ENCODE assay signal across 1 cellular context in the genomic region with DNA sequence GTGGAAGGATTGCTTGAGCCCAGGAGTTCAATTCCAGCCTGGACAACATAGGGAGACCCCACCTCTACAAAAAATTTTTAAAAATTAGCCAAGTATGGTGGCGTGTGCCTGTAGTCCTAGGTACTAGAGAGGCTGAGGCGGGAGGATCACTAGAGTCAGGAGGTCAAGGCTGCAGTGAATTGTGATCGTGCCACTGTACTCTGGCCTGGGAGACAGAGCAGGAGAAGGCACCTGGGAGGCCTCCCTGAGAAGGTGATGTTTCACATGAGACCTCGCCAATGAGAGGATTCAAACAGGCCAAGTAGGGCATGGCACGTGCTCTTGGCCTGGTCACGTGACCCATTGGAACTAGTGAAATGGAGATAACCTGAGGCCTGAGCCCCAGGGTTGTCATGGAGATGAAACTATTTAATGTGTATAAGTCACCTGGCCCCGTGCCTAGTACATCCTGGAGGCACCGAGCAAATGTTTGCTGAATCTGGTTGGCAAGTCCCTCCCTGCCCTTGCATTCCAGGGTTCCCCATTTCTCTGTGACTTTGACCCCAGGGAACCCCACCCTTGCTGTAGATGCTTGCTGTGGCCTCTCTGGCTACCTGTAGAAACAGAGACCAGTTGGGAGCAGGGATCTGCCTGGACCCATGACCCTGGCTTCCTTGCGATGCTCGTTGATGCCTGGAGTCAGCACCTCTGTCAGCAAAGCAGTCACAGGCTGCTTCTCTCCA.
TF ChIP-seq lines count a peak whose summit lies in the region.

No MANE protein-coding gene starts in this region.

TF ChIP-seq in A549, 52 proteins besides CTCF, POLR2A, EP300 and RAD21:
- TF ChIP-seq REST (IDR thresholded peaks at IDR 0.05), result no peak
- no peak for TF ChIP-seq NFE2L2 (conservative IDR thresholded peaks at IDR 0.05; ENCODE audit: low read length)
- TF ChIP-seq ZC3H11A (IDR thresholded peaks at IDR 0.05), result no peak
- no peak for TF ChIP-seq JUNB (IDR thresholded peaks at IDR 0.05)
- TF ChIP-seq CHD4 (IDR thresholded peaks at IDR 0.05; ENCODE audit: borderline replicate concordance), result no peak
- peak; percentile 78 for TF ChIP-seq MAX (IDR thresholded peaks at IDR 0.05)
- TF ChIP-seq RARB (CRISPR knock-in tag; IDR thresholded peaks at IDR 0.05), result no peak
- TF ChIP-seq HOXB5 (CRISPR knock-in tag; IDR thresholded peaks at IDR 0.05), result 0 out of 2 replicates have a peak, but pooled peaks have one; percentile 39
- TF ChIP-seq USF2 (IDR thresholded peaks at IDR 0.05), result peak; percentile 40; the same call in 1 of the 2 replicates
- no peak for TF ChIP-seq E2F6 (IDR thresholded peaks at IDR 0.05; ENCODE audit: borderline replicate concordance, low read depth)
- 0 out of 2 replicates have a peak, but pooled peaks have one; percentile 34 for TF ChIP-seq HOXB13 (CRISPR knock-in tag; IDR thresholded peaks at IDR 0.05; ENCODE audit: low read depth)
- TF ChIP-seq PHF8 (IDR thresholded peaks at IDR 0.05; ENCODE audit: borderline replicate concordance, low read depth), result no peak
- no peak for TF ChIP-seq KDM1A (IDR thresholded peaks at IDR 0.05; ENCODE audit: low read depth)
- no peak for TF ChIP-seq ATOH8 (CRISPR knock-in tag; IDR thresholded peaks at IDR 0.05; ENCODE audit: low read depth)
- TF ChIP-seq FOSB (CRISPR knock-in tag; IDR thresholded peaks at IDR 0.05), result no peak
- TF ChIP-seq BHLHE40 (IDR thresholded peaks at IDR 0.05; ENCODE audit: low read depth, low read length), result 0 out of 2 replicates have a peak, but pooled peaks have one; percentile 18
- TF ChIP-seq HMGXB4 (CRISPR knock-in tag; IDR thresholded peaks at IDR 0.05; ENCODE audit: borderline replicate concordance), result no peak
- no peak for TF ChIP-seq NPAS2 (CRISPR knock-in tag; IDR thresholded peaks at IDR 0.05; ENCODE audit: borderline replicate concordance)
- TF ChIP-seq RNF2 (IDR thresholded peaks at IDR 0.05; ENCODE audit: borderline replicate concordance, low read depth), result no peak
- no peak for TF ChIP-seq NR3C1 (IDR thresholded peaks at IDR 0.05)
- TF ChIP-seq ESRRA (IDR thresholded peaks at IDR 0.05; ENCODE audit: borderline replicate concordance, low read length), result peak; percentile 47; the same call in 1 of the 2 replicates
- TF ChIP-seq EHMT2 (IDR thresholded peaks at IDR 0.05; ENCODE audit: low read depth), result no peak
